ENCODE assay signal across 9 cellular contexts in genomic region chr20:49288784-49289696, GRCh38. TPM values are rescaled to one million over a fixed set of nuclear protein-coding genes. Genes with fewer than 3 reads are reported as not detected.
DNase-seq lines count a peak whose midpoint lies in the region; FAIRE-seq and TF ChIP-seq lines count a peak whose summit lies in the region.
"Had no signal": no experiment of that assay in that cellular context is flagged by ENCODE, and none has a peak within 500 bp of the region (broad histone marks: within the 10 kb centered on the region; RNA-seq: fewer than 3 reads in every experiment).

No MANE protein-coding gene starts in this region.

- H3K9ac ChIP-seq in KMS-11 (no peak overlapping the region), adipocyte (ENCODE audit: low read length) (no peak overlapping the region)

- H3K27me3 ChIP-seq in KMS-11 (ENCODE audit: insufficient read depth, low read depth) (no peaks in the 10 kb centered on the region), adipocyte (replicated peaks; ENCODE audit: control insufficient read depth, insufficient read depth, low read length) (no peaks in the 10 kb centered on the region), small intestine (ENCODE audit: control insufficient read depth in 2 of 2, insufficient read depth in 2 of 2, low read length in 2 of 2) (no peaks in the 10 kb centered on the region)

- DNase-seq in NCI-H2029 treated with DMSO at 0.1 percent for 48 hours (lab: John Stamatoyannopoulos, UW) = peak; percentile 9
- DNase-seq in NCI-H2029 (lab: John Stamatoyannopoulos, UW) = no peak
- DNase-seq in adipocyte (ENCODE audit: low read depth) = no peak
- peak; percentile 60 for DNase-seq in mucosa of gallbladder (ENCODE audit: low spot score)
- DNase-seq in NCI-H187 (lab: John Stamatoyannopoulos, UW) = no peak
- no peak for DNase-seq in small intestine
- no peak for DNase-seq in NCI-H1417 treated with DMSO at 0.1 percent for 48 hours (lab: John Stamatoyannopoulos, UW)

- H3K27ac ChIP-seq in KMS-11 (peak overlapping the region; percentile 2; the same call in 1 of the 2 replicates), small intestine (ENCODE audit: low read depth in 1 of 2, low read length in 1 of 2) (no peak overlapping the region)

- peaks cover 17% of the 10 kb centered on the region for H3K9me3 ChIP-seq in adipocyte (ENCODE audit: control insufficient read depth, low read length)
- no peaks in the 10 kb centered on the region for H3K9me3 ChIP-seq in small intestine (ENCODE audit: control insufficient read depth, low read depth)

- FAIRE-seq in small intestine (lab: Jason Lieb, UNC) = no peak
- FAIRE-seq: GM19239 had no signal

- WGBS in small intestine, 3 donors = 86 to 90% (median 89%) methylated on average over 10 of the region's 10 CpGs

- peaks cover 53% of the 10 kb centered on the region for H4K20me1 ChIP-seq in KMS-11 (ENCODE audit: insufficient read depth)

- no peak overlapping the region for H3K4me2 ChIP-seq in KMS-11

- H3K36me3 ChIP-seq in KMS-11 (ENCODE audit: insufficient read depth) = peaks cover 49% of the 10 kb centered on the region
- H3K36me3 ChIP-seq in adipocyte (ENCODE audit: control insufficient read depth, insufficient read depth, low read length, severe bottlenecking) = peaks cover 76% of the 10 kb centered on the region
- H3K36me3 ChIP-seq in small intestine (ENCODE audit: control insufficient read depth in 2 of 2, insufficient read depth in 2 of 2, low read length in 2 of 2) = peaks cover 29 to 43% of the 10 kb centered on the region in 2 donors

- no peak overlapping the region for H3K4me3 ChIP-seq in KMS-11 (IDR thresholded peaks at IDR 0.05; ENCODE audit: insufficient read depth, low read depth, low read length)
- H3K4me3 ChIP-seq in adipocyte (ENCODE audit: low read length) = peak overlapping the region; percentile 25
- no peak overlapping the region for H3K4me3 ChIP-seq in small intestine (ENCODE audit: low read depth in 1 of 2, low read length in 2 of 2)

- H2AFZ ChIP-seq in KMS-11 (ENCODE audit: low read depth) = no peak overlapping the region

- H3K79me2 ChIP-seq in KMS-11 (ENCODE audit: insufficient read depth, low read depth) = peaks cover 32% of the 10 kb centered on the region

- peaks cover 6% of the 10 kb centered on the region for H3K4me1 ChIP-seq in KMS-11 (ENCODE audit: low read depth, poor library complexity, severe bottlenecking)
- peaks cover 52% of the 10 kb centered on the region for H3K4me1 ChIP-seq in adipocyte (ENCODE audit: control insufficient read depth, insufficient read depth, low read length)
- H3K4me1 ChIP-seq in small intestine (ENCODE audit: control insufficient read depth in 2 of 2, insufficient read depth in 1 of 2, low read depth in 1 of 2, low read length in 1 of 2) = no peaks in the 10 kb centered on the region

- no peak for TF ChIP-seq CTCF in KMS-11 (conservative IDR thresholded peaks at IDR 0.05; ENCODE audit: low read depth, low read length)

RNA-seq across cellular contexts. Expression of gene ZNFX1, which starts 11.2 kb away (rescaled TPM):
- 35.3 TPM for total RNA-seq in mucosa of gallbladder
- polyA plus RNA-seq in small intestine = 10 to 100 TPM in 2 of 3 donors, 1 to 10 TPM in 1; 9.9 to 13.4 (median 11.9) TPM

Comparison
In these comparisons a context has a peak if more than half of its experiments do, and no peak if none do; other contexts are left out.
1. DNase-seq: peak in NCI-H2029 treated with DMSO at 0.1 percent for 48 hours (single experiment) and mucosa of gallbladder (single experiment); none in NCI-H2029 (single experiment), adipocyte (single experiment), NCI-H187 (0 of 2), small intestine (single experiment) and NCI-H1417 treated with DMSO at 0.1 percent for 48 hours (single experiment).